In the genomic region with DNA sequence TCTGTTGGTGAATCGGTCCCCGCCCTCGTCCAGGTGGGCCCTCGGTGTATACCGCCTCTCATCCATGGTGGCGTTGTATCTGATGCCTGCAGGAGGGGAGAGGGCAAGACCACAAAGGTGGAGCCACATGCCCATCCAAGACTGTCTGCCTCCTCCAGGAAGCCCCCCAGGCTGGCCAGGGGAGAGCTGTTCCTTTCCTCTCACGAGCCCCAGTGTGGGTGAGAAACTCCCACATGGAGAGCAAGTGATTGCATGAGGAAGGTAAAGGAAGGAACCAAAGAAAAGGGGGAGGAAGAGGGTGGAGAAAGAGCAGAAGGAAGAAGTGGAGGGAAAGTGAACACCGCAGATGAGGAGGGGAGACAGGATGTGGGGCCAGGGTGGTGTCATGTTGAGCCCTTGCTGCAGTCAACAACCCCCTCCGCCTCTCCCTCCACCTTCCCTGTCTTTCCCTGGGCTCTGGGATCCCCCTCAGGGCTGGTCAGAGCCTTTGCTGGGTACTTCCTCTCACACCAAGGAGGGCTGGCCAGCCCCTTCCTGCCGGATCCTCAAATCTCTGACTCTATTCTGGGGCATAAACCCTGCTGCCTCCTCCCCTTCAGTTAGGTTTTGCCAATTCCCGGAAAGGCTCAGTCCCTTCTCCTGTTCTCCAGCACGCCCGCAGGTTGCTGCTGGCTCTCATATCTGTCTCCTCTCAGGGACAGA, we compare ENCODE assay signal across 1 cellular context.
TF ChIP-seq lines count a peak whose summit lies in the region.

No MANE protein-coding gene starts in this region.

TF ChIP-seq in IMR-90, 13 proteins besides CTCF, POLR2A, EP300 and RAD21:
- TF ChIP-seq, protein P1, sequence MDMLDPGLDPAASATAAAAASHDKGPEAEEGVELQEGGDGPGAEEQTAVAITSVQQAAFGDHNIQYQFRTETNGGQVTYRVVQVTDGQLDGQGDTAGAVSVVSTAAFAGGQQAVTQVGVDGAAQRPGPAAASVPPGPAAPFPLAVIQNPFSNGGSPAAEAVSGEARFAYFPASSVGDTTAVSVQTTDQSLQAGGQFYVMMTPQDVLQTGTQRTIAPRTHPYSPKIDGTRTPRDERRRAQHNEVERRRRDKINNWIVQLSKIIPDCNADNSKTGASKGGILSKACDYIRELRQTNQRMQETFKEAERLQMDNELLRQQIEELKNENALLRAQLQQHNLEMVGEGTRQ (IDR thresholded peaks at IDR 0.05; ENCODE audit: low read depth, low read length): no peak
- TF ChIP-seq NFE2L2 (IDR thresholded peaks at IDR 0.05; ENCODE audit: low read depth, low read length): no peak
- TF ChIP-seq MAZ (IDR thresholded peaks at IDR 0.05; ENCODE audit: borderline replicate concordance, low read depth, low read length): no peak
- no peak for TF ChIP-seq RFX5 (IDR thresholded peaks at IDR 0.05; ENCODE audit: low read depth, low read length)
- TF ChIP-seq MAFK (IDR thresholded peaks at IDR 0.05; ENCODE audit: low read depth, low read length): no peak
- no peak for TF ChIP-seq FOS (IDR thresholded peaks at IDR 0.05; ENCODE audit: low read depth, low read length)
- TF ChIP-seq, protein P2, sequence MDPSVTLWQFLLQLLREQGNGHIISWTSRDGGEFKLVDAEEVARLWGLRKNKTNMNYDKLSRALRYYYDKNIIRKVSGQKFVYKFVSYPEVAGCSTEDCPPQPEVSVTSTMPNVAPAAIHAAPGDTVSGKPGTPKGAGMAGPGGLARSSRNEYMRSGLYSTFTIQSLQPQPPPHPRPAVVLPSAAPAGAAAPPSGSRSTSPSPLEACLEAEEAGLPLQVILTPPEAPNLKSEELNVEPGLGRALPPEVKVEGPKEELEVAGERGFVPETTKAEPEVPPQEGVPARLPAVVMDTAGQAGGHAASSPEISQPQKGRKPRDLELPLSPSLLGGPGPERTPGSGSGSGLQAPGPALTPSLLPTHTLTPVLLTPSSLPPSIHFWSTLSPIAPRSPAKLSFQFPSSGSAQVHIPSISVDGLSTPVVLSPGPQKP (IDR thresholded peaks at IDR 0.05; ENCODE audit: borderline replicate concordance, low read depth, low read length): no peak
- no peak for TF ChIP-seq BHLHE40 (IDR thresholded peaks at IDR 0.05; ENCODE audit: low read depth, low read length)
- no peak for TF ChIP-seq CEBPB (IDR thresholded peaks at IDR 0.05; ENCODE audit: low read depth, low read length)
- no peak for TF ChIP-seq MXI1 (IDR thresholded peaks at IDR 0.05; ENCODE audit: borderline replicate concordance, low read depth, low read length)
- TF ChIP-seq RCOR1 (IDR thresholded peaks at IDR 0.05; ENCODE audit: insufficient replicate concordance, low read length): no peak
- no peak for TF ChIP-seq CHD1 (IDR thresholded peaks at IDR 0.05; ENCODE audit: low read depth, low read length)
- no peak for TF ChIP-seq SMC3 (IDR thresholded peaks at IDR 0.05; ENCODE audit: low read depth, low read length)
